1 cellular context compared by ENCODE assay signal in genomic region chr19:30649934-30650614, GRCh38.
A peak's percentile ranks its signal among the peaks of the same experiment; 100 is the strongest.
TF ChIP-seq lines count a peak whose summit lies in the region.

No MANE protein-coding gene starts in this region.

TF ChIP-seq in HepG2, 621 proteins besides CTCF, POLR2A, EP300 and RAD21 (continued from another document):
- TF ChIP-seq FOXK1 (CRISPR knock-in tag; IDR thresholded peaks at IDR 0.05; ENCODE audit: borderline replicate concordance, low read depth) (0 out of 2 replicates have a peak, but pooled peaks have one; percentile 19), ZFP41 (CRISPR knock-in tag; IDR thresholded peaks at IDR 0.05; ENCODE audit: borderline replicate concordance) (no peak), GATAD2A (CRISPR knock-in tag; IDR thresholded peaks at IDR 0.05) (0 out of 2 replicates have a peak, but pooled peaks have one; percentile 17), PCBP2 (optimal IDR thresholded peaks at IDR 0.05; ENCODE audit: low read depth, low read length, poor library complexity, severe bottlenecking) (no peak), FOXA1 (IDR thresholded peaks at IDR 0.05) (no peak), FOXA1 (CRISPR knock-in tag; IDR thresholded peaks at IDR 0.05) (0 out of 2 replicates have a peak, but pooled peaks have one; percentile 15), THRA (CRISPR knock-in tag; IDR thresholded peaks at IDR 0.05; ENCODE audit: borderline replicate concordance) (no peak), KLF16 (CRISPR knock-in tag; IDR thresholded peaks at IDR 0.05) (no peak), ZBTB20 (CRISPR knock-in tag; IDR thresholded peaks at IDR 0.05; ENCODE audit: borderline replicate concordance, low read depth) (no peak), ONECUT2 (CRISPR knock-in tag; IDR thresholded peaks at IDR 0.05) (peak; percentile 52; the same call in 1 of the 2 replicates), ZNF775 (CRISPR knock-in tag; IDR thresholded peaks at IDR 0.05; ENCODE audit: borderline replicate concordance) (no peak), ZXDC (CRISPR knock-in tag; IDR thresholded peaks at IDR 0.05) (no peak), ZNF280D (CRISPR knock-in tag; IDR thresholded peaks at IDR 0.05) (no peak), ZNF547 (CRISPR knock-in tag; IDR thresholded peaks at IDR 0.05) (no peak), ZNF703 (CRISPR knock-in tag; IDR thresholded peaks at IDR 0.05; ENCODE audit: borderline replicate concordance) (no peak), KDM5A (IDR thresholded peaks at IDR 0.05; ENCODE audit: borderline replicate concordance, low read length) (no peak), TSC22D2 (CRISPR knock-in tag; IDR thresholded peaks at IDR 0.05; ENCODE audit: borderline replicate concordance) (no peak), SIX1 (CRISPR knock-in tag; IDR thresholded peaks at IDR 0.05; ENCODE audit: borderline replicate concordance) (no peak), CREB1 (IDR thresholded peaks at IDR 0.05) (no peak), CREB1 (CRISPR knock-in tag; IDR thresholded peaks at IDR 0.05) (0 out of 2 replicates have a peak, but pooled peaks have one; percentile 17), RFXANK (CRISPR knock-in tag; IDR thresholded peaks at IDR 0.05) (no peak), SSRP1 (CRISPR knock-in tag; IDR thresholded peaks at IDR 0.05) (no peak), GFI1 (CRISPR knock-in tag; IDR thresholded peaks at IDR 0.05; ENCODE audit: borderline replicate concordance) (no peak), CEBPZ (IDR thresholded peaks at IDR 0.05; ENCODE audit: low read length) (no peak), TCF7 (IDR thresholded peaks at IDR 0.05; ENCODE audit: low read depth) (peak; percentile 50)
